ENCODE assay signal across 8 cellular contexts in genomic region chr2:28359222-28360065, GRCh38. TPM values are rescaled to one million over a fixed set of nuclear protein-coding genes. Genes with fewer than 3 reads are reported as not detected.
DNase-seq lines count a peak whose midpoint lies in the region; ATAC-seq, FAIRE-seq and TF ChIP-seq lines count a peak whose summit lies in the region.

No MANE protein-coding gene starts in this region.

- peak overlapping the region; percentile 72 for H3K27ac ChIP-seq in PC-9

- CTCF ChIA-PET in PC-9 (lab: Charles Lee): no interaction called here

- H3K79me2 ChIP-seq in PC-9 (ENCODE audit: low read depth): no peaks in the 10 kb centered on the region

- FAIRE-seq in GM12891 (lab: Jason Lieb, UNC): peak; percentile 81

- DNase-seq in GM12891 (ENCODE audit: insufficient read length, low spot score): peak; percentile 62
- peak; percentile 76 to 93 for DNase-seq in PC-9
- peak; percentile 54 to 66 for DNase-seq in activated T-helper 1 cell treated with anti-CD3 and anti-CD28 coated beads, Interleukin-2, amount 50 U/mL, for 16 hours (ENCODE audit: low read depth in 1 of 2, low spot score in 1 of 2)
- DNase-seq in left colon: peak; percentile 71 to 85
- DNase-seq in stimulated activated CD8-positive, alpha-beta memory T cell treated with anti-CD3 and anti-CD28 coated beads, Interleukin-4, amount 100 ng/mL, for 4 hours (ENCODE audit: low read depth in 2 of 2, low spot score in 1 of 2): peak; percentile 66 to 67
- no peak for DNase-seq in AG20443 (ENCODE audit: low spot score)
- DNase-seq in NCI-H345 (lab: John Stamatoyannopoulos, UW): no peak

- no peak overlapping the region for H2AFZ ChIP-seq in PC-9

- no peaks in the 10 kb centered on the region for H3K36me3 ChIP-seq in PC-9 (ENCODE audit: low read depth)

- H4K20me1 ChIP-seq in PC-9 (ENCODE audit: insufficient read depth): no peaks in the 10 kb centered on the region

- no peaks in the 10 kb centered on the region for H3K27me3 ChIP-seq in PC-9 (ENCODE audit: insufficient read depth, low read depth)

- peak overlapping the region; percentile 53 for H3K4me2 ChIP-seq in PC-9

- no peak for TF ChIP-seq POLR2A in GM12891 (IDR thresholded peaks at IDR 0.05; ENCODE audit: low read depth, low read length)

- H3K4me1 ChIP-seq in PC-9 (replicated peaks; ENCODE audit: insufficient read depth): peaks cover 38% of the 10 kb centered on the region

- H3F3A ChIP-seq in PC-9 (ENCODE audit: insufficient read depth, low read depth): peaks cover 26% of the 10 kb centered on the region

- intact Hi-C loops in PC-9 (cut with micrococcal nuclease; ENCODE audit: unreplicated experiment): loop anchor here (2.0 kb wide), 1 partner anchor 31 kb away; no protein-coding TSS in a partner anchor
- intact Hi-C loops in left colon (cut with DNase I, micrococcal nuclease): no loop called here

- no peaks in the 10 kb centered on the region for H3K9me2 ChIP-seq in PC-9 (ENCODE audit: insufficient read depth)

- H3K9me3 ChIP-seq in PC-9 (ENCODE audit: insufficient read depth, low read depth): no peaks in the 10 kb centered on the region

- POLR2A ChIA-PET in PC-9 (lab: Charles Lee; ENCODE audit: unreplicated experiment): interaction anchor here (0.9 kb wide), 1 partner anchor 34 kb away, joined by 4 read pairs; no protein-coding TSS in a partner anchor

- ATAC-seq in HG02852 (IDR thresholded peaks at IDR 0.05; ENCODE audit: unreplicated experiment): peak; percentile 74
- ATAC-seq in left colon: peak; percentile 59

- no peak for TF ChIP-seq CTCF in PC-9 (conservative IDR thresholded peaks at IDR 0.05)

- BruUV-seq in PC-9 (replicated peaks; lab: Mats Ljungman, UMichigan): no TSS peak

- no peak overlapping the region for H3K4me3 ChIP-seq in PC-9

TF ChIP-seq in GM12891, 5 proteins besides CTCF, POLR2A, EP300 and RAD21:
- TF ChIP-seq TAF1 (IDR thresholded peaks at IDR 0.05; ENCODE audit: low read depth, low read length) (no peak), POLR2AphosphoS5 (IDR thresholded peaks at IDR 0.05; ENCODE audit: low read depth, low read length) (no peak), SPI1 (IDR thresholded peaks at IDR 0.05; ENCODE audit: low read depth, low read length) (no peak), PAX5 (IDR thresholded peaks at IDR 0.05; ENCODE audit: insufficient read depth, low read length, severe bottlenecking) (no peak), POU2F2 (IDR thresholded peaks at IDR 0.05; ENCODE audit: low read depth, low read length) (no peak)

RNA-seq across cellular contexts. Expression of gene FOSL2, which starts 33.2 kb away (rescaled TPM):
- polyA plus RNA-seq in GM12891 (2012; ENCODE audit: low read depth, missing spikeins): 1.1 TPM
- total RNA-seq in PC-9 (2021): 46.0 and 60.0 TPM in 2 replicates
- total RNA-seq in left colon: 100 to 1,000 TPM; 142 to 197 TPM

Comparison
In these comparisons a context has a peak if more than half of its experiments do, and no peak if none do; other contexts are left out.
1. DNase-seq: peak in GM12891 (single experiment), PC-9 (2 of 2), activated T-helper 1 cell treated with anti-CD3 and anti-CD28 coated beads, Interleukin-2, amount 50 U/mL, for 16 hours (2 of 2), left colon (2 of 2) and stimulated activated CD8-positive, alpha-beta memory T cell treated with anti-CD3 and anti-CD28 coated beads, Interleukin-4, amount 100 ng/mL, for 4 hours (2 of 2); none in AG20443 (single experiment) and NCI-H345 (single experiment).